Comparison of ENCODE assay signal across 16 cellular contexts in the genomic region with DNA sequence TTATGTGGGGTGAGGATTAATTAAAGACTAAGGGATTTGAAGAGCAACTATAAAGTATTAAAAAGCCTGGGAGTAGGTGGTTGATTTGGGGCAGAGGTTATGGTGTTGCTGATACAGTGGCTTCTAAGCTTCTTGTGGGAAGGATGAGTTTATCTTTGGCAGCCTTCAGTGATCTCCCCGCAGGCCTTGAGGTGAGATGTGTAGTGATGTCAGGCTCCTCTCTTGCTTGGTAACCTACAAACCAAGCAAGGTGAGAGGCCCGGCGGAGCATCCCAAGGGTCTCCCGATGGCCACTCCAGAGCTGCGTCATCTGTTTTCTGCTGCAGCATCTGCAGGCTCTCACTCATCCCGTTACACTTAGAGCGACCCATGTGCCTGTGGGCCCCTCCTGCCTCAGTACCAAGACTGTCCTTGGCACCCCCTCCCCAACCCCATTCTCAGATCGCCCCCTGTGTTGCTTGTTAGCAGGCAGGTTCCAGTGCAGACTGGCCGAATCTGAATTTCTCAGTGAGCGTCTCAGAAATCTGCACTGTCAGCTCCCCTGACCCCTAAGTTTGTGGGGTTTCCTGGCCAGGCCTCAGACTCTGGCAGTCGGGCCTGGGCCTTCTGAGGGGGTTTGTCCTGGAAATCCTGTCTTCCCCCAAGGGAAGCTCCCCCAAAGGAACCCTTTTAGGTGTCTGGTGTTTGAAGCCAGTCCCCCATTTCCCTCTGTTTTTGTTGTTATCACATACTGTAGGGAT.
DNase-seq lines count a peak whose midpoint lies in the region; FAIRE-seq and TF ChIP-seq lines count a peak whose summit lies in the region.
"Had no signal": no experiment of that assay in that cellular context is flagged by ENCODE, and none has a peak within 500 bp of the region (broad histone marks: within the 10 kb centered on the region; RNA-seq: fewer than 3 reads in every experiment).

No MANE protein-coding gene starts in this region.

- no peaks in the 10 kb centered on the region for H4K20me1 ChIP-seq in DOHH2 (ENCODE audit: control insufficient read depth, insufficient read depth, low read depth, low read length)
- no peaks in the 10 kb centered on the region for H4K20me1 ChIP-seq in OCI-LY1 (ENCODE audit: insufficient read depth, low read length)
- peaks cover 1 to 12% of the 10 kb centered on the region in 2 experiments for H4K20me1 ChIP-seq in H1 (replicated peaks in 1 of 2; ENCODE audit: control insufficient read depth in 1 of 2, insufficient read depth in 2 of 2, low read length in 2 of 2)
- H4K20me1 ChIP-seq in neural progenitor cell (ENCODE audit: low read depth): peaks cover 100% of the 10 kb centered on the region

- no peak for TF ChIP-seq EP300 in H1 (IDR thresholded peaks at IDR 0.05; ENCODE audit: borderline replicate concordance in 1 of 2, low read depth in 2 of 2, low read length in 2 of 2)

- TF ChIP-seq RAD21 in H1 (IDR thresholded peaks at IDR 0.05 in 1 of 2, conservative IDR thresholded peaks at IDR 0.05 in 1 of 2; ENCODE audit: low read depth in 2 of 2, low read length in 2 of 2): no peak

- H3K9ac ChIP-seq in OCI-LY1 (ENCODE audit: low read length): peak overlapping the region; percentile 70
- H3K9ac ChIP-seq in H1 (replicated peaks in 1 of 4; ENCODE audit: extremely low read depth in 1 of 4, low read depth in 3 of 4, low read length in 3 of 4): no peak overlapping the region
- H3K9ac ChIP-seq in neural progenitor cell: no peak overlapping the region

- H2BK15ac ChIP-seq in H1 (ENCODE audit: low read length): no peak overlapping the region

- H4K8ac ChIP-seq in H1 (ENCODE audit: extremely low read depth, insufficient read depth, low read length): no peak overlapping the region

- TF ChIP-seq POLR2A in H1 (IDR thresholded peaks at IDR 0.05; ENCODE audit: control extremely low read depth in 1 of 2, low read depth in 2 of 2, low read length in 2 of 2) (no peak), spleen (IDR thresholded peaks at IDR 0.05) (no peak)

- no peak overlapping the region for H2BK120ac ChIP-seq in H1 (replicated peaks; ENCODE audit: low read depth, low read length)

- H4K91ac ChIP-seq in H1 (replicated peaks; ENCODE audit: insufficient read length, low read length): no peak overlapping the region

- H3K4me2 ChIP-seq in DOHH2 (ENCODE audit: low read length): peak overlapping the region; percentile 96
- H3K4me2 ChIP-seq in OCI-LY1 (ENCODE audit: low read length): peak overlapping the region; percentile 78
- no peak overlapping the region for H3K4me2 ChIP-seq in H1 (ENCODE audit: insufficient read depth in 1 of 2, low read depth in 2 of 2, low read length in 2 of 2)
- no peak overlapping the region for H3K4me2 ChIP-seq in neural progenitor cell

- H3K27me3 Mint-ChIP-seq in neural progenitor cell (ENCODE audit: insufficient read depth, low read depth): peaks cover 18% of the 10 kb centered on the region

- no peak overlapping the region for H2BK20ac ChIP-seq in H1 (ENCODE audit: low read length)

- H3K79me1 ChIP-seq in H1 (ENCODE audit: low read depth, low read length): peaks cover 20% of the 10 kb centered on the region

- no peak for FAIRE-seq in H1 (lab: Jason Lieb, UNC)

- 86% methylated on average over 10 of the region's 11 CpGs; no CpG with 5 or more reads in 1 of the 2 experiments for WGBS in H1 (ENCODE audit: extremely low coverage in 1 of 2, insufficient coverage in 1 of 2, insufficient read length in 1 of 2, insufficient replicate concordance in 2 of 2, low coverage in 1 of 2, low lambda C conversion rate in 2 of 2, missing lambda C conversion rate in 1 of 2), 2 experiments
- 82 to 85% (median 83%) methylated on average over 10 to 11 of the region's 11 CpGs for WGBS in spleen, 5 donors

- H3K56ac ChIP-seq in H1 (replicated peaks; ENCODE audit: insufficient read length, low read depth, low read length): no peak overlapping the region

- H3K36me3 Mint-ChIP-seq in neural progenitor cell: peaks cover 2% of the 10 kb centered on the region

- no peak overlapping the region for H4K5ac ChIP-seq in H1 (ENCODE audit: insufficient read length, low read depth, low read length)

- no peak overlapping the region for H2AK5ac ChIP-seq in H1 (ENCODE audit: low read depth, low read length)

- no peaks in the 10 kb centered on the region for H3K9me2 ChIP-seq in DOHH2 (replicated peaks; ENCODE audit: control insufficient read depth, low read length)
- no peaks in the 10 kb centered on the region for H3K9me2 ChIP-seq in OCI-LY1 (ENCODE audit: low read depth, low read length)

- CTCF ChIA-PET in H1 (lab: Charles Lee; ENCODE audit: partially characterized antibody): interaction anchor here (1.3 to 1.5 kb wide), 3 partner anchors 14 to 24 kb away, joined by 4 to 8 read pairs (median 5); no protein-coding TSS in a partner anchor

- H3K4me1 Mint-ChIP-seq in neural progenitor cell: peaks cover 79% of the 10 kb centered on the region

- DNase-seq in H1 (ENCODE audit: low read depth in 1 of 2, low spot score in 2 of 2) (no peak), spleen (peak; percentile 58), occipital lobe (lab: John Stamatoyannopoulos, UW) (no peak), neural progenitor cell (ENCODE audit: low spot score) (no peak), NCI-H526 (lab: John Stamatoyannopoulos, UW) (no peak)
- DNase-seq: activated CD4-positive, CD25-positive, alpha-beta regulatory T cell treated with anti-CD3 and anti-CD28 coated beads, Interleukin-2, amount 50 U/mL, for 72 hours; activated naive CD4-positive, alpha-beta T cell; C1 segment of cervical spinal cord; DMS79; heart left ventricle; NCI-H1092 treated with DMSO at 0.1 percent for 48 hours; stimulated activated CD4-positive, alpha-beta T cell treated with anti-CD3 and anti-CD28 coated beads, Interleukin-2, amount 100 ng/mL, for 24 hours had no signal

- H3K36me3 ChIP-seq in DOHH2 (ENCODE audit: control insufficient read depth, low read length) (no peaks in the 10 kb centered on the region), OCI-LY1 (ENCODE audit: insufficient read depth, low read length) (no peaks in the 10 kb centered on the region), H1 (ENCODE audit: control insufficient read depth in 2 of 4, insufficient read depth in 4 of 4, low read length in 3 of 4) (no peaks in the 10 kb centered on the region), spleen (no peaks in the 10 kb centered on the region), neural progenitor cell (no peaks in the 10 kb centered on the region)
- H3K36me3 ChIP-seq: heart left ventricle, right atrium auricular region, suprapubic skin had no signal

- no peak overlapping the region for H2BK5ac ChIP-seq in H1 (ENCODE audit: low read depth, low read length)

- no peak overlapping the region for H3K18ac ChIP-seq in H1 (ENCODE audit: extremely low read depth, low read length)

- H3F3A ChIP-seq in DOHH2 (ENCODE audit: control insufficient read depth, insufficient read depth): peaks cover 11% of the 10 kb centered on the region
- H3F3A ChIP-seq in OCI-LY1 (ENCODE audit: insufficient read depth, low read length): no peaks in the 10 kb centered on the region
- H3F3A ChIP-seq in neural progenitor cell (ENCODE audit: low read depth): peaks cover 8% of the 10 kb centered on the region

- H3K9me3 ChIP-seq in DOHH2 (ENCODE audit: control insufficient read depth, insufficient read depth, low read length) (no peaks in the 10 kb centered on the region), OCI-LY1 (ENCODE audit: low read length) (no peaks in the 10 kb centered on the region), H1 (ENCODE audit: insufficient read depth in 2 of 2, low read depth in 1 of 2, low read length in 1 of 2) (no peaks in the 10 kb centered on the region), spleen (no peaks in the 10 kb centered on the region), neural progenitor cell (ENCODE audit: low read depth) (no peaks in the 10 kb centered on the region)
- H3K9me3 ChIP-seq: heart left ventricle, right atrium auricular region, suprapubic skin had no signal

- H3K23ac ChIP-seq in H1 (ENCODE audit: insufficient read length): no peak overlapping the region

- no peaks in the 10 kb centered on the region for H3K9me3 Mint-ChIP-seq in neural progenitor cell

- H3K23me2 ChIP-seq in H1 (ENCODE audit: low read depth, low read length): 0 out of 2 replicates have a peak, but pooled peaks cover 2% of the 10 kb centered on the region

- H2AFZ ChIP-seq in OCI-LY1 (ENCODE audit: low read length) (no peak overlapping the region), H1 (ENCODE audit: low read length) (no peak overlapping the region), neural progenitor cell (replicated peaks) (no peak overlapping the region)

- H3K27ac Mint-ChIP-seq in neural progenitor cell: no peak overlapping the region

- intact Hi-C loops in spleen (cut with DNase I; ENCODE audit: low total_unique reads): no loop called here

- H3K27me3 ChIP-seq in DOHH2 (ENCODE audit: control insufficient read depth, low read length): no peaks in the 10 kb centered on the region
- no peaks in the 10 kb centered on the region for H3K27me3 ChIP-seq in OCI-LY1 (ENCODE audit: insufficient read depth, low read length)
- H3K27me3 ChIP-seq in H1 (replicated peaks in 1 of 4; ENCODE audit: control insufficient read depth in 3 of 4, extremely low read depth in 1 of 4, insufficient read depth in 3 of 4, low read length in 3 of 4): no peaks in the 10 kb centered on the region
- no peaks in the 10 kb centered on the region for H3K27me3 ChIP-seq in spleen (replicated peaks in 1 of 7)
- H3K27me3 ChIP-seq in neural progenitor cell: no peaks in the 10 kb centered on the region
- H3K27me3 ChIP-seq: heart left ventricle, right atrium auricular region, suprapubic skin had no signal

- no peak overlapping the region for H3K4me3 Mint-ChIP-seq in neural progenitor cell

- peak overlapping the region; percentile 91 for H3K27ac ChIP-seq in DOHH2 (ENCODE audit: low read depth, low read length)
- H3K27ac ChIP-seq in OCI-LY1 (ENCODE audit: low read depth, low read length, poor library complexity, severe bottlenecking): peak overlapping the region; percentile 99
- H3K27ac ChIP-seq in H1 (ENCODE audit: low read depth, low read length): no peak overlapping the region
- H3K27ac ChIP-seq in spleen: peak overlapping the region in 7 of 8 donors; percentile 55 to 87 (median 76)
- H3K27ac ChIP-seq in neural progenitor cell: no peak overlapping the region
- H3K27ac ChIP-seq: suprapubic skin had no signal

- H3K4me1 ChIP-seq in DOHH2 (ENCODE audit: control insufficient read depth, low read length) (peaks cover 75% of the 10 kb centered on the region), OCI-LY1 (ENCODE audit: insufficient read depth, low read length, severe bottlenecking) (peaks cover 100% of the 10 kb centered on the region), H1 (replicated peaks in 1 of 4; ENCODE audit: control insufficient read depth in 3 of 4, insufficient read depth in 4 of 4, low read length in 3 of 4) (peaks cover 0 to 21% (median 13%) of the 10 kb centered on the region in 4 experiments; a peak in 4 of 7 replicates), spleen (peaks cover 19 to 95% (median 66%) of the 10 kb centered on the region in 6 donors), neural progenitor cell (peaks cover 42% of the 10 kb centered on the region)

- POLR2A ChIA-PET in H1 (lab: Charles Lee; ENCODE audit: partially characterized antibody): interaction anchor here (1.0 kb wide), 1 partner anchor 13 kb away, joined by 3 read pairs; no protein-coding TSS in a partner anchor

- H2BK12ac ChIP-seq in H1 (ENCODE audit: low read depth, low read length): no peak overlapping the region

- no peak for TF ChIP-seq CTCF in DOHH2 (IDR thresholded peaks at IDR 0.05; ENCODE audit: low read depth, low read length, poor library complexity, severe bottlenecking)
- TF ChIP-seq CTCF in OCI-LY1 (IDR thresholded peaks at IDR 0.05; ENCODE audit: low read length): no peak
- no peak for TF ChIP-seq CTCF in H1 (IDR thresholded peaks at IDR 0.05; ENCODE audit: control extremely low read depth in 1 of 3, insufficient read depth in 1 of 3, low read depth in 1 of 3, low read length in 3 of 3)
- no peak for TF ChIP-seq CTCF in spleen (IDR thresholded peaks at IDR 0.05 in 8 of 11, conservative IDR thresholded peaks at IDR 0.05 in 3 of 11)
- TF ChIP-seq CTCF in neural progenitor cell (IDR thresholded peaks at IDR 0.05): no peak

- H3K79me2 ChIP-seq in DOHH2 (ENCODE audit: control insufficient read depth, low read length) (peaks cover 96% of the 10 kb centered on the region), OCI-LY1 (ENCODE audit: insufficient read depth, low read length) (peaks cover 9% of the 10 kb centered on the region; the same call in 1 of the 2 replicates), H1 (ENCODE audit: control insufficient read depth in 1 of 2, insufficient read depth in 2 of 2, low read length in 2 of 2) (peaks cover 0 to 70% of the 10 kb centered on the region in 2 experiments; a peak in 2 of 4 replicates), neural progenitor cell (ENCODE audit: low read depth) (peaks cover 44% of the 10 kb centered on the region)

- no peak overlapping the region for H3K4ac ChIP-seq in H1 (replicated peaks; ENCODE audit: insufficient read length, low read depth, low read length)

- H3K4me3 ChIP-seq in DOHH2 (ENCODE audit: low read length): peak overlapping the region; percentile 71
- H3K4me3 ChIP-seq in OCI-LY1 (ENCODE audit: low read depth, low read length, poor library complexity, severe bottlenecking): peak overlapping the region; percentile 51
- H3K4me3 ChIP-seq in H1 (ENCODE audit: extremely low read depth in 1 of 4, insufficient read depth in 2 of 4, low read depth in 3 of 4, low read length in 4 of 4): no peak overlapping the region
- H3K4me3 ChIP-seq in spleen: no peak overlapping the region
- H3K4me3 ChIP-seq in neural progenitor cell: no peak overlapping the region
- H3K4me3 ChIP-seq: right atrium auricular region, suprapubic skin had no signal

- H3K14ac ChIP-seq in H1 (ENCODE audit: insufficient read length): no peak overlapping the region

Comparison
In these comparisons a context has a peak if more than half of its experiments do, and no peak if none do; other contexts are left out.
1. H3K27ac ChIP-seq: peak in DOHH2 (single experiment), OCI-LY1 (single experiment) and spleen (7 of 8); none in H1 (single experiment) and neural progenitor cell (single experiment).
2. H3K4me2 ChIP-seq: peak in DOHH2 (single experiment) and OCI-LY1 (single experiment); none in H1 (0 of 2) and neural progenitor cell (single experiment).
3. H3K4me3 ChIP-seq: peak in DOHH2 (single experiment) and OCI-LY1 (single experiment); none in H1 (0 of 4), spleen (0 of 8) and neural progenitor cell (single experiment).